11 cellular contexts compared by ENCODE assay signal in genomic region chr3:126659915-126660886, GRCh38. TPM values are rescaled to one million over a fixed set of nuclear protein-coding genes. Genes with fewer than 3 reads are reported as not detected.
A peak's percentile ranks its signal among the peaks of the same experiment; 100 is the strongest.
DNase-seq lines count a peak whose midpoint lies in the region; ATAC-seq and TF ChIP-seq lines count a peak whose summit lies in the region.
"Had no signal": no experiment of that assay in that cellular context is flagged by ENCODE, and none has a peak within 500 bp of the region (broad histone marks: within the 10 kb centered on the region; RNA-seq: fewer than 3 reads in every experiment).

No MANE protein-coding gene starts in this region.

- TF ChIP-seq POLR2A in breast epithelium (IDR thresholded peaks at IDR 0.05), result no peak

- H3K4me3 Mint-ChIP-seq in neural crest cell, result no peak overlapping the region
- H3K4me3 Mint-ChIP-seq: IgD-negative memory B cell had no signal

- H3K9me3 Mint-ChIP-seq in neural crest cell, result peaks cover 4% of the 10 kb centered on the region

- H3K27me3 Mint-ChIP-seq in neural crest cell (ENCODE audit: low read depth), result peaks cover 7% of the 10 kb centered on the region

- TF ChIP-seq CTCF in breast epithelium (IDR thresholded peaks at IDR 0.05) (peak in 2 of 3 donors; percentile 18 to 32), neural crest cell (conservative IDR thresholded peaks at IDR 0.05) (peak; percentile 38)

- H3K9me3 ChIP-seq in breast epithelium, result no peaks in the 10 kb centered on the region

- no peak overlapping the region for H3K27ac ChIP-seq in breast epithelium

- no peak overlapping the region for H3K27ac Mint-ChIP-seq in neural crest cell (ENCODE audit: unreplicated experiment)

- H3K36me3 Mint-ChIP-seq in neural crest cell (ENCODE audit: low read depth), result peaks cover 2% of the 10 kb centered on the region
- H3K36me3 Mint-ChIP-seq: IgD-negative memory B cell had no signal

- H3K4me3 ChIP-seq in breast epithelium, result no peak overlapping the region

- H3K4me1 Mint-ChIP-seq in neural crest cell, result peaks cover 2% of the 10 kb centered on the region

- no peaks in the 10 kb centered on the region for H3K36me3 ChIP-seq in breast epithelium

- no peaks in the 10 kb centered on the region for H3K4me1 ChIP-seq in breast epithelium

- DNase-seq in GM03348 (ENCODE audit: low spot score) (peak; percentile 37), LoVo (ENCODE audit: low spot score) (peak; percentile 10), breast epithelium (ENCODE audit: low spot score in 2 of 2) (no peak), neural crest cell (ENCODE audit: low read depth, low spot score) (no peak), activated T-cell treated with anti-CD3 and anti-CD28 coated beads for 4 hours (no peak), dedifferentiated amniotic fluid mesenchymal stem cell (ENCODE audit: extremely low spot score) (no peak)
- DNase-seq: activated effector memory CD4-positive, alpha-beta T cell treated with Interleukin-2 at 50 U/mL for 16 hours; NCI-H510A treated with DMSO at 0.1 percent for 48 hours had no signal

- intact Hi-C loops in breast epithelium (cut with DNase I; ENCODE audit: low total_unique reads), result no loop called here

- ATAC-seq in GM21717 (IDR thresholded peaks at IDR 0.05; ENCODE audit: unreplicated experiment), result no peak
- no peak for ATAC-seq in HG03469 (IDR thresholded peaks at IDR 0.05; ENCODE audit: unreplicated experiment)

- peaks cover 0 to 32% of the 10 kb centered on the region in 2 donors for H3K27me3 ChIP-seq in breast epithelium

RNA-seq across cellular contexts. Expression of gene TXNRD3, which starts 5.3 kb away (rescaled TPM):
- 10 to 100 TPM; 11.8 to 19.3 (median 16.4) TPM for total RNA-seq in breast epithelium
- 12.8 and 13.8 TPM in 2 replicates for total RNA-seq in neural crest cell

RNA-seq across cellular contexts. Expression of gene CHCHD6, which starts 43.8 kb away (rescaled TPM):
- total RNA-seq in breast epithelium (10 to 100 TPM; 12.2 to 21.2 (median 19.3) TPM), neural crest cell (32.9 and 33.6 TPM in 2 replicates)

Comparison
In these comparisons a context has a peak if more than half of its experiments do, and no peak if none do; other contexts are left out.
1. DNase-seq: peak in GM03348 (single experiment) and LoVo (single experiment); none in breast epithelium (0 of 2), neural crest cell (single experiment), activated T-cell treated with anti-CD3 and anti-CD28 coated beads for 4 hours (single experiment) and dedifferentiated amniotic fluid mesenchymal stem cell (single experiment).